In genomic region chr5:169696621-169697517, GRCh38 we compare ENCODE assay signal across 17 cellular contexts. TPM values are rescaled to one million over a fixed set of nuclear protein-coding genes. Genes with fewer than 3 reads are reported as not detected.
DNase-seq lines count a peak whose midpoint lies in the region; ATAC-seq, FAIRE-seq and TF ChIP-seq lines count a peak whose summit lies in the region.
"Had no signal": no experiment of that assay in that cellular context is flagged by ENCODE, and none has a peak within 500 bp of the region (broad histone marks: within the 10 kb centered on the region; RNA-seq: fewer than 3 reads in every experiment).

No MANE protein-coding gene starts in this region.

- H4K91ac ChIP-seq in neuronal stem cell (ENCODE audit: low read depth, low read length, poor library complexity): no peak overlapping the region

- H3K27me3 ChIP-seq in keratinocyte (ENCODE audit: control insufficient read depth, extremely low read depth, insufficient read depth, low read length) (no peaks in the 10 kb centered on the region), neuronal stem cell (ENCODE audit: control insufficient read depth in 3 of 3, insufficient read depth in 3 of 3, low read depth in 1 of 3, low read length in 3 of 3) (peaks cover 0 to 6% (median 0%) of the 10 kb centered on the region in 3 experiments)
- H3K27me3 ChIP-seq: BLaER1 treated with 17β-estradiol and CSF1 and Interleukin-3, amounts not matched to agents 10 nM and 100 nM had no signal

- ATAC-seq in HG03342 (IDR thresholded peaks at IDR 0.05; ENCODE audit: unreplicated experiment): no peak
- ATAC-seq: mucosa of descending colon had no signal

- dilution Hi-C loops in keratinocyte (cut with MboI; ENCODE audit: extremely low pct_ligation_motif_present, low sequenced_read_pairs): no loop called here

- DNase-seq in AG10803 (ENCODE audit: low read depth) (peak; percentile 74), HFFc6 (peak; percentile 34), amniotic epithelial cell (ENCODE audit: low read depth) (peak; percentile 19), keratinocyte (ENCODE audit: low read depth, low spot score) (no peak), D721Med (ENCODE audit: insufficient read length, low spot score) (no peak), NCI-H82 treated with DMSO at 0.1 percent for 48 hours (lab: John Stamatoyannopoulos, UW; ENCODE audit: unreplicated experiment) (no peak), neuronal stem cell (ENCODE audit: low spot score) (no peak)
- DNase-seq: activated CD8-positive, alpha-beta memory T cell treated with anti-CD3 and anti-CD28 coated beads for 24 hours; activated effector memory CD4-positive, alpha-beta T cell treated with Interleukin-2 at 50 U/mL for 16 hours; effector CD4-positive, alpha-beta T cell; mucosa of descending colon; NCI-H2081 treated with DMSO at 0.1 percent for 48 hours had no signal

- no peak overlapping the region for H2AK5ac ChIP-seq in neuronal stem cell (ENCODE audit: low read depth, low read length)

- H3K79me2 ChIP-seq in keratinocyte (ENCODE audit: control insufficient read depth, insufficient read depth, low read length): no peaks in the 10 kb centered on the region
- H3K79me2 ChIP-seq: parathyroid adenoma had no signal

- H3K4me3 ChIP-seq in AG10803 (ENCODE audit: low read length) (no peak overlapping the region), keratinocyte (ENCODE audit: control insufficient read depth in 2 of 3, extremely low read depth in 1 of 3, insufficient read depth in 2 of 3, low read depth in 1 of 3, low read length in 3 of 3) (no peak overlapping the region), neuronal stem cell (ENCODE audit: low read length in 2 of 2) (no peak overlapping the region)
- H3K4me3 ChIP-seq: BLaER1 treated with 17β-estradiol and CSF1 and Interleukin-3, amounts not matched to agents 10 nM and 100 nM; mucosa of descending colon had no signal

- WGBS in neuronal stem cell (ENCODE audit: extremely low coverage in 2 of 2, insufficient read length in 2 of 2, insufficient replicate concordance in 1 of 2), 2 donors: no CpG with 5 or more reads among the region's 6 CpGs

- H3K9me1 ChIP-seq in keratinocyte (ENCODE audit: control insufficient read depth, extremely low read depth, insufficient read depth, low read length): no peaks in the 10 kb centered on the region

- H3K23ac ChIP-seq in neuronal stem cell (ENCODE audit: low read depth, low read length, poor library complexity): no peak overlapping the region

- no peaks in the 10 kb centered on the region for H4K20me1 ChIP-seq in keratinocyte (ENCODE audit: control insufficient read depth, extremely low read depth, insufficient read depth, low read length)

- peak overlapping the region; percentile 87 for H3K27ac Mint-ChIP-seq in HFFc6

- H3K4me1 ChIP-seq in keratinocyte (ENCODE audit: control insufficient read depth, extremely low read depth, insufficient read depth, low read length): peaks cover 22% of the 10 kb centered on the region
- no peaks in the 10 kb centered on the region for H3K4me1 ChIP-seq in neuronal stem cell (ENCODE audit: control insufficient read depth in 2 of 2, insufficient read depth in 1 of 2, low read depth in 1 of 2, low read length in 2 of 2)
- H3K4me1 ChIP-seq: parathyroid adenoma had no signal

- peaks cover 8% of the 10 kb centered on the region for H3K36me3 Mint-ChIP-seq in HFFc6 (ENCODE audit: low read depth)

- peak overlapping the region; percentile 46 for H3K4me3 Mint-ChIP-seq in HFFc6

- H3K27ac ChIP-seq in keratinocyte (ENCODE audit: control insufficient read depth, insufficient read depth, low read length) (no peak overlapping the region), neuronal stem cell (replicated peaks; ENCODE audit: low read length) (no peak overlapping the region)
- H3K27ac ChIP-seq: BLaER1 treated with 17β-estradiol and CSF1 and Interleukin-3, amounts not matched to agents 10 nM and 100 nM; parathyroid adenoma had no signal

- H3K14ac ChIP-seq in neuronal stem cell (ENCODE audit: low read length): no peak overlapping the region

- H2BK120ac ChIP-seq in neuronal stem cell (ENCODE audit: low read depth, low read length): no peak overlapping the region

- peak; percentile 55 for FAIRE-seq in keratinocyte (lab: Jason Lieb, UNC)
- FAIRE-seq in D721Med (lab: Jason Lieb, UNC): no peak
- FAIRE-seq: GM12891, islet of Langerhans had no signal

- H3K79me1 ChIP-seq in neuronal stem cell (ENCODE audit: low read depth, low read length): no peaks in the 10 kb centered on the region

- no peak overlapping the region for H2BK5ac ChIP-seq in neuronal stem cell (ENCODE audit: low read length)

- no peak overlapping the region for H4K8ac ChIP-seq in neuronal stem cell (ENCODE audit: low read depth, low read length)

- H3K4ac ChIP-seq in neuronal stem cell (ENCODE audit: low read length): no peak overlapping the region

- no peak overlapping the region for H2BK15ac ChIP-seq in neuronal stem cell (ENCODE audit: low read length)

- H3K27me3 Mint-ChIP-seq in HFFc6 (ENCODE audit: insufficient read depth): no peaks in the 10 kb centered on the region

- no peak for TF ChIP-seq CTCF in AG10803 (conservative IDR thresholded peaks at IDR 0.05; ENCODE audit: low read length)
- no peak for TF ChIP-seq CTCF in HFFc6 (IDR thresholded peaks at IDR 0.05)
- no peak for TF ChIP-seq CTCF in keratinocyte (optimal IDR thresholded peaks at IDR 0.05 in 1 of 3, IDR thresholded peaks at IDR 0.05 in 1 of 3, conservative IDR thresholded peaks at IDR 0.05 in 1 of 3; ENCODE audit: extremely low read depth in 1 of 3, insufficient read depth in 2 of 3, low read length in 3 of 3)
- TF ChIP-seq CTCF in D721Med (IDR thresholded peaks at IDR 0.05; ENCODE audit: insufficient read depth, missing control alignments): no peak

- H3K36me3 ChIP-seq in keratinocyte (ENCODE audit: control insufficient read depth in 2 of 2, extremely low read depth in 1 of 2, insufficient read depth in 2 of 2, low read length in 2 of 2): no peaks in the 10 kb centered on the region
- H3K36me3 ChIP-seq in neuronal stem cell (replicated peaks in 1 of 2; ENCODE audit: control insufficient read depth in 2 of 2, insufficient read depth in 2 of 2, low read length in 2 of 2): no peaks in the 10 kb centered on the region

- peaks cover 68% of the 10 kb centered on the region for H3K4me1 Mint-ChIP-seq in HFFc6 (ENCODE audit: low read depth)

- H3K9me3 ChIP-seq in keratinocyte (ENCODE audit: control insufficient read depth, low read depth, low read length) (no peaks in the 10 kb centered on the region), neuronal stem cell (replicated peaks in 1 of 2; ENCODE audit: control insufficient read depth in 2 of 2, insufficient read depth in 1 of 2, low read depth in 1 of 2, low read length in 2 of 2) (no peaks in the 10 kb centered on the region)
- H3K9me3 ChIP-seq: BLaER1 treated with 17β-estradiol and CSF1 and Interleukin-3, amounts not matched to agents 10 nM and 100 nM; mucosa of descending colon had no signal

- H3K4me2 ChIP-seq in keratinocyte (ENCODE audit: control insufficient read depth, extremely low read depth, insufficient read depth, low read depth, low read length) (peak overlapping the region; percentile 39), neuronal stem cell (ENCODE audit: insufficient read depth, low read length, poor library complexity, severe bottlenecking) (no peak overlapping the region)
- H3K4me2 ChIP-seq: BLaER1 treated with 17β-estradiol and CSF1 and Interleukin-3, amounts not matched to agents 10 nM and 100 nM had no signal

- no peaks in the 10 kb centered on the region for H3K9me3 Mint-ChIP-seq in HFFc6

- no peak overlapping the region for H2BK12ac ChIP-seq in neuronal stem cell (ENCODE audit: low read length)

- H3K9ac ChIP-seq in keratinocyte (ENCODE audit: control insufficient read depth, extremely low read depth, insufficient read depth, low read length) (no peak overlapping the region), neuronal stem cell (ENCODE audit: low read depth, low read length, poor library complexity) (no peak overlapping the region)
- H3K9ac ChIP-seq: BLaER1 treated with 17β-estradiol and CSF1 and Interleukin-3, amounts not matched to agents 10 nM and 100 nM; parathyroid adenoma had no signal

- no peak overlapping the region for H3K18ac ChIP-seq in neuronal stem cell (ENCODE audit: low read length)

- peak overlapping the region; percentile 19 for H2AFZ ChIP-seq in keratinocyte (ENCODE audit: control insufficient read depth, low read length)
- H2AFZ ChIP-seq in neuronal stem cell (ENCODE audit: low read length): no peak overlapping the region
- H2AFZ ChIP-seq: parathyroid adenoma had no signal

RNA-seq across cellular contexts. Expression of gene DOCK2, which starts 59.8 kb away (rescaled TPM):
- total RNA-seq in HFFc6 (2021; fragmentation: NEBNext Ultra II Directional; extraction: Animal tissue kit (Norgen Biotek cat#: 25700)): 1 to 10 TPM; 1.4 to 6.5 (median 3.0) TPM
- polyA plus RNA-seq in keratinocyte: 0.17 to 0.24 TPM (median 0.21 TPM) in 3 replicates
- not detected for polyA plus RNA-seq in keratinocyte (2011; ENCODE audit: low read depth)
- polyA plus RNA-seq in keratinocyte (2011; cell fraction: cytosol; rRNA removed): 0.06 and 0.32 TPM in 2 replicates
- 0.04 and 0.06 TPM in 2 replicates for polyA plus RNA-seq in keratinocyte (2011; cell fraction: nucleus; rRNA removed)
- polyA plus RNA-seq in keratinocyte (2012; ENCODE audit: low replicate concordance): 0.30 TPM in 1 of 2 replicates, not detected in the other
- polyA minus RNA-seq in keratinocyte: 1.3 to 3.0 TPM in 2 of 3 replicates, not detected in the other
- not detected for polyA minus RNA-seq in keratinocyte (2011; cell fraction: cytosol; rRNA and poly(A)+ RNA removed)
- polyA minus RNA-seq in keratinocyte (2011; cell fraction: nucleus; rRNA and poly(A)+ RNA removed): 0.11 and 0.70 TPM in 2 replicates
- polyA plus RNA-seq in neuronal stem cell (2013, experiment 1 of 2): 0.36 TPM
- polyA plus RNA-seq in neuronal stem cell (2013, experiment 2 of 2): 0.40 TPM

Comparison
In these comparisons a context has a peak if more than half of its experiments do, and no peak if none do; other contexts are left out.
1. DNase-seq: peak in AG10803 (single experiment), HFFc6 (single experiment) and amniotic epithelial cell (single experiment); none in keratinocyte (single experiment), D721Med (single experiment), NCI-H82 treated with DMSO at 0.1 percent for 48 hours (single experiment) and neuronal stem cell (single experiment).